Comparison of ENCODE assay signal across 8 cellular contexts in genomic region chr3:186953992-186954699, GRCh38. TPM values are rescaled to one million over a fixed set of nuclear protein-coding genes. Genes with fewer than 3 reads are reported as not detected.
DNase-seq lines count a peak whose midpoint lies in the region; ATAC-seq and TF ChIP-seq lines count a peak whose summit lies in the region.
"Not testable (repeated sequence)": the region's sequence is repeated elsewhere in the genome, so short reads cannot be mapped to it uniquely, and the experiment has no call there.

No MANE protein-coding gene starts in this region.

- H3K4me3 Mint-ChIP-seq in CD8-positive, alpha-beta T cell: not testable (repeated sequence)
- peak overlapping the region; percentile 86 for H3K4me3 Mint-ChIP-seq in activated T-helper 17 cell treated with anti-CD3 and anti-CD28 coated beads, Interleukin-2, amount 50 U/mL, for 72 hours
- peak overlapping the region; percentile 4 for H3K4me3 Mint-ChIP-seq in central memory CD8-positive, alpha-beta T cell
- H3K4me3 Mint-ChIP-seq in natural killer cell treated with Interleukin-12 subunit alpha and Interleukin-12 subunit beta and Interleukin-15 and Interleukin-18, amount 100 ng/mL, for 72 hours: peak overlapping the region; percentile 84

- not testable (repeated sequence) for H3K27ac ChIP-seq in CD8-positive, alpha-beta T cell (ENCODE audit: low read depth, low read length); HEK293 (ENCODE audit: extremely low read depth, low read depth, low read length)

- not testable (repeated sequence) for H3K36me3 ChIP-seq in CD8-positive, alpha-beta T cell (ENCODE audit: insufficient read depth, low read length); HEK293 (ENCODE audit: control insufficient read depth in 2 of 2, insufficient read depth in 1 of 2, low read length in 2 of 2)

- not testable (repeated sequence) for H3K9me3 ChIP-seq in CD8-positive, alpha-beta T cell (ENCODE audit: low read length); HEK293 (ENCODE audit: control insufficient read depth, insufficient read depth, low read depth, low read length)

- intact Hi-C loops in CD8-positive, alpha-beta T cell (cut with DNase I, micrococcal nuclease): loop anchor here in 1 of 2 experiments (5.0 kb wide), 2 partner anchors 33 to 98 kb away; no protein-coding TSS in a partner anchor

- peaks cover 53% of the 10 kb centered on the region for H3K36me3 Mint-ChIP-seq in CD8-positive, alpha-beta T cell
- H3K36me3 Mint-ChIP-seq in activated T-helper 17 cell treated with anti-CD3 and anti-CD28 coated beads, Interleukin-2, amount 50 U/mL, for 72 hours (ENCODE audit: low read depth): peaks cover 56% of the 10 kb centered on the region
- H3K36me3 Mint-ChIP-seq in central memory CD8-positive, alpha-beta T cell (ENCODE audit: insufficient read depth): peaks cover 17% of the 10 kb centered on the region
- peaks cover 57% of the 10 kb centered on the region for H3K36me3 Mint-ChIP-seq in natural killer cell treated with Interleukin-12 subunit alpha and Interleukin-12 subunit beta and Interleukin-15 and Interleukin-18, amount 100 ng/mL, for 72 hours

- not testable (repeated sequence) for DNase-seq in CD8-positive, alpha-beta T cell; central memory CD8-positive, alpha-beta T cell (ENCODE audit: low spot score in 2 of 2); natural killer cell treated with Interleukin-12 subunit alpha and Interleukin-12 subunit beta and Interleukin-15 and Interleukin-18, amount 100 ng/mL, for 72 hours (ENCODE audit: low spot score)
- DNase-seq in NCI-H524 (lab: John Stamatoyannopoulos, UW): peak; percentile 26 to 67

- H3K27me3 ChIP-seq in CD8-positive, alpha-beta T cell (ENCODE audit: insufficient read depth, low read length): not testable (repeated sequence)

- H3K27ac Mint-ChIP-seq in CD8-positive, alpha-beta T cell: peak overlapping the region; percentile 37
- peak overlapping the region; percentile 90 for H3K27ac Mint-ChIP-seq in activated T-helper 17 cell treated with anti-CD3 and anti-CD28 coated beads, Interleukin-2, amount 50 U/mL, for 72 hours
- peak overlapping the region; percentile 88 for H3K27ac Mint-ChIP-seq in central memory CD8-positive, alpha-beta T cell (ENCODE audit: low read depth)
- H3K27ac Mint-ChIP-seq in natural killer cell treated with Interleukin-12 subunit alpha and Interleukin-12 subunit beta and Interleukin-15 and Interleukin-18, amount 100 ng/mL, for 72 hours: peak overlapping the region; percentile 91 to 95

- peaks cover 25% of the 10 kb centered on the region for H3K4me1 ChIP-seq in CD8-positive, alpha-beta T cell (ENCODE audit: insufficient read depth, low read length)
- H3K4me1 ChIP-seq in HEK293 (ENCODE audit: control insufficient read depth, insufficient read depth, low read length): not testable (repeated sequence)

- POLR2A ChIA-PET in CD8-positive, alpha-beta T cell (lab: Charles Lee): interaction anchor here (2.5 kb wide), 1 partner anchor 8 kb away, joined by 6 read pairs; no protein-coding TSS in a partner anchor
- POLR2A ChIA-PET in HEK293 (lab: Yijun Ruan, JAX): not testable (repeated sequence)

- CTCF ChIA-PET in CD8-positive, alpha-beta T cell (lab: Charles Lee): not testable (repeated sequence)
- CTCF ChIA-PET in HEK293 (lab: Yijun Ruan, JAX): interaction anchor here (0.6 kb wide), 1 partner anchor 305 kb away, joined by 4 read pairs; no protein-coding TSS in a partner anchor

- H3K4me1 Mint-ChIP-seq in CD8-positive, alpha-beta T cell (ENCODE audit: low read depth): peaks cover 76% of the 10 kb centered on the region
- H3K4me1 Mint-ChIP-seq in activated T-helper 17 cell treated with anti-CD3 and anti-CD28 coated beads, Interleukin-2, amount 50 U/mL, for 72 hours: peaks cover 51% of the 10 kb centered on the region
- peaks cover 89% of the 10 kb centered on the region for H3K4me1 Mint-ChIP-seq in central memory CD8-positive, alpha-beta T cell
- H3K4me1 Mint-ChIP-seq in natural killer cell treated with Interleukin-12 subunit alpha and Interleukin-12 subunit beta and Interleukin-15 and Interleukin-18, amount 100 ng/mL, for 72 hours (ENCODE audit: low read depth in 2 of 2): peaks cover 70 to 79% of the 10 kb centered on the region in 2 donors

- not testable (repeated sequence) for H3K27me3 Mint-ChIP-seq in CD8-positive, alpha-beta T cell (ENCODE audit: low read depth); activated T-helper 17 cell treated with anti-CD3 and anti-CD28 coated beads, Interleukin-2, amount 50 U/mL, for 72 hours; central memory CD8-positive, alpha-beta T cell; natural killer cell treated with Interleukin-12 subunit alpha and Interleukin-12 subunit beta and Interleukin-15 and Interleukin-18, amount 100 ng/mL, for 72 hours

- TF ChIP-seq CTCF in CD8-positive, alpha-beta T cell (IDR thresholded peaks at IDR 0.05); HEK293 (tag by site-specific recombination; IDR thresholded peaks at IDR 0.05): not testable (repeated sequence)

- ATAC-seq in CD8-positive, alpha-beta T cell; central memory CD8-positive, alpha-beta T cell (replicated peaks; ENCODE audit: extremely low read depth, poor library complexity, severe bottlenecking): not testable (repeated sequence)
- peak; percentile 41 for ATAC-seq in GM18517 (IDR thresholded peaks at IDR 0.05; ENCODE audit: unreplicated experiment)
- peak; percentile 50 to 65 for ATAC-seq in activated CD4-positive, CD25-positive, alpha-beta regulatory T cell treated with anti-CD3 and anti-CD28 coated beads, Interleukin-2, amount 50 U/mL, for 24 hours
- ATAC-seq in activated T-helper 17 cell treated with anti-CD3 and anti-CD28 coated beads, Interleukin-2, amount 50 U/mL, for 72 hours (replicated peaks): peak; percentile 37
- peak in 1 of 2 donors; percentile 47 for ATAC-seq in natural killer cell treated with Interleukin-12 subunit alpha and Interleukin-12 subunit beta and Interleukin-15 and Interleukin-18, amount 100 ng/mL, for 72 hours

- H3K4me3 ChIP-seq in CD8-positive, alpha-beta T cell (ENCODE audit: low read depth, low read length); HEK293 (ENCODE audit: low read depth, low read length): not testable (repeated sequence)

- not testable (repeated sequence) for H3K9me3 Mint-ChIP-seq in CD8-positive, alpha-beta T cell; activated T-helper 17 cell treated with anti-CD3 and anti-CD28 coated beads, Interleukin-2, amount 50 U/mL, for 72 hours; central memory CD8-positive, alpha-beta T cell; natural killer cell treated with Interleukin-12 subunit alpha and Interleukin-12 subunit beta and Interleukin-15 and Interleukin-18, amount 100 ng/mL, for 72 hours

TF ChIP-seq in HEK293, 187 proteins besides CTCF, POLR2A, EP300 and RAD21:
- TF ChIP-seq ZNF146 (tag by site-specific recombination; IDR thresholded peaks at IDR 0.05): peak; percentile 68; the same call in 1 of the 2 replicates

RNA-seq across cellular contexts. Expression of gene ST6GAL1, which starts 23.8 kb away (rescaled TPM):
- 10 to 100 TPM; 23.1 to 28.5 TPM for total RNA-seq in CD8-positive, alpha-beta T cell
- total RNA-seq in activated T-helper 17 cell treated with anti-CD3 and anti-CD28 coated beads, Interleukin-2, amount 50 U/mL, for 72 hours: 10 to 100 TPM; 68.0 to 77.4 TPM
- total RNA-seq in natural killer cell treated with Interleukin-12 subunit alpha and Interleukin-12 subunit beta and Interleukin-15 and Interleukin-18, amount 100 ng/mL, for 72 hours: 100 to 1,000 TPM; 179 to 304 TPM

Comparison
In these comparisons a context has a peak if more than half of its experiments do, and no peak if none do; other contexts are left out.
1. H3K27ac Mint-ChIP-seq: peak in every context shown above with its lines; median percentile 93 in natural killer cell treated with Interleukin-12 subunit alpha and Interleukin-12 subunit beta and Interleukin-15 and Interleukin-18, amount 100 ng/mL, for 72 hours; 90 in activated T-helper 17 cell treated with anti-CD3 and anti-CD28 coated beads, Interleukin-2, amount 50 U/mL, for 72 hours; 88 in central memory CD8-positive, alpha-beta T cell; 37 in CD8-positive, alpha-beta T cell.